In genomic region chr10:31364238-31364637, GRCh38 we compare ENCODE assay signal across 5 cellular contexts. TPM values are rescaled to one million over a fixed set of nuclear protein-coding genes. Genes with fewer than 3 reads are reported as not detected.
A peak's percentile ranks its signal among the peaks of the same experiment; 100 is the strongest.
DNase-seq lines count a peak whose midpoint lies in the region; ATAC-seq, FAIRE-seq and TF ChIP-seq lines count a peak whose summit lies in the region.
"Not testable (repeated sequence)": the region's sequence is repeated elsewhere in the genome, so short reads cannot be mapped to it uniquely, and the experiment has no call there.
"Had no signal": no experiment of that assay in that cellular context is flagged by ENCODE, and none has a peak within 500 bp of the region (broad histone marks: within the 10 kb centered on the region; RNA-seq: fewer than 3 reads in every experiment).

No MANE protein-coding gene starts in this region.

- WGBS in right cardiac atrium = 96% methylated on average over 13 of the region's 13 CpGs
- WGBS in spleen, 5 donors = 60 to 99% (median 98%) methylated on average over 1 to 13 of the region's 13 CpGs

- not testable (repeated sequence) for H3K4me3 ChIP-seq in right cardiac atrium (ENCODE audit: low read length); kidney (ENCODE audit: low read length in 2 of 2); spleen

- not testable (repeated sequence) for H3K9me3 Mint-ChIP-seq in activated naive CD8-positive, alpha-beta T cell treated with anti-CD3 and anti-CD28 coated beads, Interleukin-2, amount 10 ng/mL, durations not matched to agents 7 days and 5 days

- not testable (repeated sequence) for H3K4me3 Mint-ChIP-seq in activated naive CD8-positive, alpha-beta T cell treated with anti-CD3 and anti-CD28 coated beads, Interleukin-2, amount 10 ng/mL, durations not matched to agents 7 days and 5 days

- H3K27me3 Mint-ChIP-seq in activated naive CD8-positive, alpha-beta T cell treated with anti-CD3 and anti-CD28 coated beads, Interleukin-2, amount 10 ng/mL, durations not matched to agents 7 days and 5 days = not testable (repeated sequence)

- TF ChIP-seq POLR2A in spleen (IDR thresholded peaks at IDR 0.05) = not testable (repeated sequence)

- not testable (repeated sequence) for H3K9me3 ChIP-seq in right cardiac atrium (ENCODE audit: control insufficient read depth, low read length); kidney (ENCODE audit: control insufficient read depth in 1 of 2, low read length in 2 of 2)
- H3K9me3 ChIP-seq in spleen = peaks cover 0 to 17% (median 9%) of the 10 kb centered on the region in 8 donors

- not testable (repeated sequence) for H3K4me1 ChIP-seq in right cardiac atrium (ENCODE audit: control insufficient read depth, insufficient read depth, low read length); kidney (ENCODE audit: control insufficient read depth in 1 of 2, insufficient read depth in 1 of 2, low read depth in 1 of 2, low read length in 2 of 2)
- peaks cover 0 to 11% (median 0%) of the 10 kb centered on the region in 6 donors for H3K4me1 ChIP-seq in spleen

- peaks cover 29% of the 10 kb centered on the region for H3K36me3 Mint-ChIP-seq in activated naive CD8-positive, alpha-beta T cell treated with anti-CD3 and anti-CD28 coated beads, Interleukin-2, amount 10 ng/mL, durations not matched to agents 7 days and 5 days

- not testable (repeated sequence) for FAIRE-seq in kidney (lab: Jason Lieb, UNC)

- POLR2A ChIA-PET in activated naive CD8-positive, alpha-beta T cell treated with anti-CD3 and anti-CD28 coated beads, Interleukin-2, amount 10 ng/mL, durations not matched to agents 7 days and 5 days (lab: Charles Lee) = not testable (repeated sequence)

- not testable (repeated sequence) for H3K9ac ChIP-seq in kidney (ENCODE audit: low read length in 2 of 2)

- H3K27me3 ChIP-seq in right cardiac atrium (ENCODE audit: control insufficient read depth, insufficient read depth); spleen (replicated peaks in 1 of 7): not testable (repeated sequence)

- ATAC-seq in activated naive CD8-positive, alpha-beta T cell treated with anti-CD3 and anti-CD28 coated beads, Interleukin-2, amount 10 ng/mL, durations not matched to agents 7 days and 5 days (ENCODE audit: low read depth); right cardiac atrium: not testable (repeated sequence)

- not testable (repeated sequence) for H3K27ac Mint-ChIP-seq in activated naive CD8-positive, alpha-beta T cell treated with anti-CD3 and anti-CD28 coated beads, Interleukin-2, amount 10 ng/mL, durations not matched to agents 7 days and 5 days

- not testable (repeated sequence) for TF ChIP-seq CTCF in kidney (IDR thresholded peaks at IDR 0.05; ENCODE audit: borderline replicate concordance, extremely low read depth, insufficient read depth); spleen (IDR thresholded peaks at IDR 0.05 in 8 of 11, conservative IDR thresholded peaks at IDR 0.05 in 3 of 11)

- H3K4me1 Mint-ChIP-seq in activated naive CD8-positive, alpha-beta T cell treated with anti-CD3 and anti-CD28 coated beads, Interleukin-2, amount 10 ng/mL, durations not matched to agents 7 days and 5 days = not testable (repeated sequence)

- not testable (repeated sequence) for H3K27ac ChIP-seq in right cardiac atrium (ENCODE audit: low read length); kidney (ENCODE audit: low read depth in 2 of 2, low read length in 2 of 2); spleen

- not testable (repeated sequence) for H3K36me3 ChIP-seq in kidney (ENCODE audit: control insufficient read depth in 1 of 2, insufficient read depth in 2 of 2, low read length in 2 of 2)
- H3K36me3 ChIP-seq in spleen = peaks cover 0 to 38% (median 5%) of the 10 kb centered on the region in 6 donors

- peak; percentile 20 for DNase-seq in activated naive CD8-positive, alpha-beta T cell treated with anti-CD3 and anti-CD28 coated beads, Interleukin-2, amount 10 ng/mL, durations not matched to agents 7 days and 5 days
- DNase-seq in right cardiac atrium (peak; percentile 9 to 41 (median 29)), kidney (peak; percentile 51), spleen (peak; percentile 63)

- intact Hi-C loops in right cardiac atrium (cut with DNase I); kidney (cut with DNase I); spleen (cut with DNase I; ENCODE audit: low total_unique reads): not testable (repeated sequence)

RNA-seq across cellular contexts. Expression of gene ZEB1, which starts 45.2 kb away (rescaled TPM):
- 10 to 100 TPM; 40.2 to 42.6 TPM for total RNA-seq in activated naive CD8-positive, alpha-beta T cell treated with anti-CD3 and anti-CD28 coated beads, Interleukin-2, amount 10 ng/mL, durations not matched to agents 7 days and 5 days
- total RNA-seq in right cardiac atrium (10 to 100 TPM; 64.9 to 72.8 (median 69.2) TPM), kidney (43.0 TPM), spleen (10 to 100 TPM; 41.6 to 51.8 (median 46.0) TPM)
- polyA plus RNA-seq in right cardiac atrium (13.9 TPM), kidney (ENCODE audit: insufficient read depth, low read depth, low replicate concordance) (5.5 TPM), spleen (1 to 10 TPM; 6.6 to 8.3 (median 6.8) TPM)
- total RNA-seq: Caco-2 had no signal
